In the genomic region with DNA sequence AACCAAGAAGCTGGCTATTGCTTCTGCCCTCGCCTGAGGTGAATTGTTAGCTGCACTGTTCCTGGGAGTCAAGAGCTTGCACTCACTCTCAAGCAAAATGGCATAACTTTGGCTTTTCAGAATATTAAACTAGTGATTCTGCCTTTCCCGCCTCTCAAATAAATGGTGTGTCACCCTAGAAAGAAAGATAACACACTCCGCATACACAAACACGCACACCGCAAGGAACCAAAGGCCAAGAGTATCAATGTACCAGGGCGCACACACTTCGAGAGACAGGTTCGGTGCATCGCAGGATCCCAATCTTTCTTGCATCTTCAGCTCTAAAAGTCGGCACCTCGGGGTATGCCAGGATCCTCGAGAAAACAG, we compare ENCODE assay signal across 1 cellular context.
TF ChIP-seq lines count a peak whose summit lies in the region.

No MANE protein-coding gene starts in this region.

TF ChIP-seq in HEK293, 187 proteins besides CTCF, POLR2A, EP300 and RAD21 (continued from another document):
- TF ChIP-seq, protein P1, sequence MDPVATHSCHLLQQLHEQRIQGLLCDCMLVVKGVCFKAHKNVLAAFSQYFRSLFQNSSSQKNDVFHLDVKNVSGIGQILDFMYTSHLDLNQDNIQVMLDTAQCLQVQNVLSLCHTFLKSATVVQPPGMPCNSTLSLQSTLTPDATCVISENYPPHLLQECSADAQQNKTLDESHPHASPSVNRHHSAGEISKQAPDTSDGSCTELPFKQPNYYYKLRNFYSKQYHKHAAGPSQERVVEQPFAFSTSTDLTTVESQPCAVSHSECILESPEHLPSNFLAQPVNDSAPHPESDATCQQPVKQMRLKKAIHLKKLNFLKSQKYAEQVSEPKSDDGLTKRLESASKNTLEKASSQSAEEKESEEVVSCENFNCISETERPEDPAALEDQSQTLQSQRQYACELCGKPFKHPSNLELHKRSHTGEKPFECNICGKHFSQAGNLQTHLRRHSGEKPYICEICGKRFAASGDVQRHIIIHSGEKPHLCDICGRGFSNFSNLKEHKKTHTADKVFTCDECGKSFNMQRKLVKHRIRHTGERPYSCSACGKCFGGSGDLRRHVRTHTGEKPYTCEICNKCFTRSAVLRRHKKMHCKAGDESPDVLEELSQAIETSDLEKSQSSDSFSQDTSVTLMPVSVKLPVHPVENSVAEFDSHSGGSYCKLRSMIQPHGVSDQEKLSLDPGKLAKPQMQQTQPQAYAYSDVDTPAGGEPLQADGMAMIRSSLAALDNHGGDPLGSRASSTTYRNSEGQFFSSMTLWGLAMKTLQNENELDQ (tag by site-specific recombination; IDR thresholded peaks at IDR 0.05; ENCODE audit: low read depth): no peak
- TF ChIP-seq ZFHX2 (tag by site-specific recombination; conservative IDR thresholded peaks at IDR 0.05): no peak
- no peak for TF ChIP-seq ZNF239 (tag by site-specific recombination; IDR thresholded peaks at IDR 0.05)
